7 cellular contexts compared by ENCODE assay signal in genomic region chr12:42145197-42145549, GRCh38. TPM values are rescaled to one million over a fixed set of nuclear protein-coding genes. Genes with fewer than 3 reads are reported as not detected.
DNase-seq lines count a peak whose midpoint lies in the region; ATAC-seq and TF ChIP-seq lines count a peak whose summit lies in the region.

No MANE protein-coding gene starts in this region.

- intact Hi-C loops in mucosa of descending colon (cut with DNase I, micrococcal nuclease): loop anchor here (10.0 kb wide), 1 partner anchor 180 kb away; the partner anchor contains the start of genes PPHLN1 (in 2 of the 2) and ZCRB1 (in 2 of the 2)
- intact Hi-C loops in lower leg skin (cut with DNase I; ENCODE audit: low total_unique reads): no loop called here

- ATAC-seq in GM19328 (IDR thresholded peaks at IDR 0.05; ENCODE audit: unreplicated experiment) (peak; percentile 9), mucosa of descending colon (peak; percentile 0), HG03108 (IDR thresholded peaks at IDR 0.05; ENCODE audit: unreplicated experiment) (no peak)

- H3K4me3 ChIP-seq in cardiac fibroblast (replicated peaks in 1 of 2; ENCODE audit: low read depth in 2 of 2, low read length in 2 of 2) (peak overlapping the region; percentile 69), mucosa of descending colon (peak overlapping the region; percentile 58), lower leg skin (ENCODE audit: low read depth, poor library complexity, severe bottlenecking) (no peak overlapping the region)

- no peak for TF ChIP-seq EP300 in Ishikawa (IDR thresholded peaks at IDR 0.05; ENCODE audit: borderline replicate concordance)

- H3K9me3 ChIP-seq in mucosa of descending colon: no peaks in the 10 kb centered on the region

- TF ChIP-seq CTCF in cardiac fibroblast (IDR thresholded peaks at IDR 0.05; ENCODE audit: low read depth, low read length) (no peak), mucosa of descending colon (IDR thresholded peaks at IDR 0.05) (no peak), lower leg skin (IDR thresholded peaks at IDR 0.05) (no peak)

- 19 to 21% methylated on average over 8 of the region's 8 CpGs for WGBS in lower leg skin, 2 donors

- no peak for TF ChIP-seq RAD21 in Ishikawa (IDR thresholded peaks at IDR 0.05; ENCODE audit: low read depth)

- DNase-seq in cardiac fibroblast (ENCODE audit: low read depth in 2 of 2) (no peak), mucosa of descending colon (peak in 1 of 3 donors; percentile 35), NCI-H1694 (lab: John Stamatoyannopoulos, UW) (no peak), lower leg skin (ENCODE audit: low spot score in 2 of 2) (no peak)

- TF ChIP-seq POLR2A in lower leg skin (IDR thresholded peaks at IDR 0.05): no peak

- H3K4me1 ChIP-seq in mucosa of descending colon (ENCODE audit: low read depth): peaks cover 8% of the 10 kb centered on the region

- H3K36me3 ChIP-seq in mucosa of descending colon (ENCODE audit: low read depth): no peaks in the 10 kb centered on the region

TF ChIP-seq in Ishikawa, 13 proteins besides CTCF, POLR2A, EP300 and RAD21:
- TF ChIP-seq TEAD4 (IDR thresholded peaks at IDR 0.05) (0 out of 2 replicates have a peak, but pooled peaks have one; percentile 1), TCF12 (IDR thresholded peaks at IDR 0.05; ENCODE audit: low read depth) (no peak)
TF ChIP-seq in Ishikawa: peak in this region for 1.

RNA-seq across cellular contexts. Expression of gene GXYLT1, which starts 0.5 kb away (rescaled TPM):
- total RNA-seq in mucosa of descending colon (1 to 10 TPM; 7.4 to 8.8 (median 8.5) TPM), lower leg skin (10 to 100 TPM in 2 of 4 donors, 1 to 10 TPM in 2; 7.9 to 11.7 (median 10.0) TPM)
